Comparison of ENCODE assay signal across 9 cellular contexts in genomic region chr14:64706119-64706465, GRCh38. TPM values are rescaled to one million over a fixed set of nuclear protein-coding genes. Genes with fewer than 3 reads are reported as not detected.
DNase-seq lines count a peak whose midpoint lies in the region; ATAC-seq, FAIRE-seq and TF ChIP-seq lines count a peak whose summit lies in the region.
"Had no signal": no experiment of that assay in that cellular context is flagged by ENCODE, and none has a peak within 500 bp of the region (broad histone marks: within the 10 kb centered on the region; RNA-seq: fewer than 3 reads in every experiment).

No MANE protein-coding gene starts in this region.

- FAIRE-seq in kidney (lab: Jason Lieb, UNC), result no peak

- TF ChIP-seq POLR2A in stomach (IDR thresholded peaks at IDR 0.05), result no peak

- H3K27me3 ChIP-seq in HUES48 (ENCODE audit: control insufficient read depth, insufficient read depth, low read length), result peaks cover 9% of the 10 kb centered on the region
- peaks cover 32% of the 10 kb centered on the region for H3K27me3 ChIP-seq in adipocyte (replicated peaks; ENCODE audit: control insufficient read depth, insufficient read depth, low read length)
- H3K27me3 ChIP-seq in stomach, result peaks cover 0 to 11% (median 0%) of the 10 kb centered on the region in 3 donors

- WGBS in stomach, 5 donors, result 22 to 46% (median 37%) methylated on average over 1 to 3 of the region's 3 CpGs

- H3K4me3 ChIP-seq in HUES48 (ENCODE audit: low read depth, low read length), result peak overlapping the region; percentile 81
- peak overlapping the region; percentile 88 for H3K4me3 ChIP-seq in adipocyte (ENCODE audit: low read length)
- H3K4me3 ChIP-seq in kidney (ENCODE audit: low read length in 2 of 2), result peak overlapping the region; percentile 65 to 78
- peak overlapping the region; percentile 86 to 93 (median 88) for H3K4me3 ChIP-seq in stomach

- H3K27ac ChIP-seq in HUES48 (ENCODE audit: low read depth, low read length) (peak overlapping the region; percentile 53), kidney (ENCODE audit: low read depth in 2 of 2, low read length in 2 of 2) (peak overlapping the region; percentile 93 to 95), stomach (peak overlapping the region; percentile 86 to 94 (median 93))

- TF ChIP-seq CTCF in kidney (IDR thresholded peaks at IDR 0.05; ENCODE audit: borderline replicate concordance, extremely low read depth, insufficient read depth) (no peak), stomach (IDR thresholded peaks at IDR 0.05) (no peak)

- H3K9me3 ChIP-seq in HUES48 (ENCODE audit: control insufficient read depth, insufficient read depth, low read length) (no peaks in the 10 kb centered on the region), adipocyte (ENCODE audit: control insufficient read depth, low read length) (no peaks in the 10 kb centered on the region), kidney (ENCODE audit: control insufficient read depth in 1 of 2, low read length in 2 of 2) (no peaks in the 10 kb centered on the region), stomach (no peaks in the 10 kb centered on the region)

- intact Hi-C loops in kidney (cut with DNase I), result no loop called here
- intact Hi-C loops in stomach (cut with DNase I; ENCODE audit: low total_unique reads), result no loop called here

- no peak for ATAC-seq in GM19324 (IDR thresholded peaks at IDR 0.05; ENCODE audit: low FRiP score, unreplicated experiment)
- ATAC-seq in GM19023 (IDR thresholded peaks at IDR 0.05; ENCODE audit: unreplicated experiment), result no peak

- no peak for TF ChIP-seq EP300 in stomach (IDR thresholded peaks at IDR 0.05)

- H3K9ac ChIP-seq in HUES48 (ENCODE audit: low read depth, low read length) (no peak overlapping the region), adipocyte (ENCODE audit: low read length) (no peak overlapping the region), kidney (ENCODE audit: low read length in 2 of 2) (peak overlapping the region; percentile 45 to 72)

- DNase-seq in adipocyte (ENCODE audit: low read depth) (no peak), kidney (no peak), stomach (no peak), NCI-H187 treated with DMSO at 0.1 percent for 48 hours (lab: John Stamatoyannopoulos, UW) (no peak)
- DNase-seq: NCI-H1694 treated with DMSO at 0.1 percent for 48 hours; stimulated activated CD4-positive, alpha-beta T cell treated with anti-CD3 and anti-CD28 coated beads, Interleukin-4, amount 100 ng/mL, for 24 hours had no signal

- H3K36me3 ChIP-seq in HUES48 (ENCODE audit: control insufficient read depth, insufficient read depth, low read length), result 0 out of 2 replicates have a peak, but pooled peaks cover 3% of the 10 kb centered on the region
- H3K36me3 ChIP-seq in adipocyte (ENCODE audit: control insufficient read depth, insufficient read depth, low read length, severe bottlenecking), result no peaks in the 10 kb centered on the region
- no peaks in the 10 kb centered on the region for H3K36me3 ChIP-seq in kidney (ENCODE audit: control insufficient read depth in 1 of 2, insufficient read depth in 2 of 2, low read length in 2 of 2)
- no peaks in the 10 kb centered on the region for H3K36me3 ChIP-seq in stomach

- peaks cover 65% of the 10 kb centered on the region for H3K4me1 ChIP-seq in HUES48 (ENCODE audit: control insufficient read depth, insufficient read depth, low read length)
- peaks cover 30% of the 10 kb centered on the region for H3K4me1 ChIP-seq in adipocyte (ENCODE audit: control insufficient read depth, insufficient read depth, low read length)
- H3K4me1 ChIP-seq in kidney (ENCODE audit: control insufficient read depth in 1 of 2, insufficient read depth in 1 of 2, low read depth in 1 of 2, low read length in 2 of 2), result peaks cover 40 to 54% of the 10 kb centered on the region in 2 donors
- peaks cover 47 to 87% (median 84%) of the 10 kb centered on the region in 4 donors for H3K4me1 ChIP-seq in stomach

RNA-seq across cellular contexts. Expression of gene PLEKHG3, which starts 1.9 kb away (rescaled TPM):
- total RNA-seq in kidney (127 TPM), stomach (100 to 1,000 TPM in 1 of 5 donors, 10 to 100 TPM in 4; 25.3 to 292 (median 27.2) TPM)
- polyA plus RNA-seq in kidney (ENCODE audit: insufficient read depth, low read depth, low replicate concordance) (51.9 TPM), stomach (10 to 100 TPM in 1 of 3 donors, 1 to 10 TPM in 2; 7.3 to 24.8 (median 9.2) TPM)

Comparison
In these comparisons a context has a peak if more than half of its experiments do, and no peak if none do; other contexts are left out.
1. H3K9ac ChIP-seq: peak in kidney (2 of 2); none in HUES48 (single experiment) and adipocyte (single experiment).
2. Peak in every context shown above with its lines, with median percentiles within 50 percentile points of each other: H3K27ac ChIP-seq and H3K4me3 ChIP-seq.